ENCODE assay signal across 1 cellular context in genomic region chr1:109371271-109371739, GRCh38.
TF ChIP-seq lines count a peak whose summit lies in the region.

No MANE protein-coding gene starts in this region.

TF ChIP-seq in K562, 482 proteins besides CTCF, POLR2A, EP300 and RAD21 (continued from another document):
- TF ChIP-seq HMBOX1 (IDR thresholded peaks at IDR 0.05) (0 out of 2 replicates have a peak, but pooled peaks have one; percentile 27), ZNF589 (CRISPR knock-in tag; IDR thresholded peaks at IDR 0.05; ENCODE audit: low read depth) (peak; percentile 41; the same call in 1 of the 2 replicates), CEBPG (CRISPR knock-in tag; IDR thresholded peaks at IDR 0.05) (no peak), CEBPG (tag; conservative IDR thresholded peaks at IDR 0.05 in 1 of 2, IDR thresholded peaks at IDR 0.05 in 1 of 2) (peak in 1 of 2 experiments; percentile 45; a peak in 3 of 4 replicates), NRF1 (conservative IDR thresholded peaks at IDR 0.05 in 1 of 2, IDR thresholded peaks at IDR 0.05 in 1 of 2) (no peak), CHD2 (IDR thresholded peaks at IDR 0.05; ENCODE audit: low read depth, low read length) (no peak), BACH1 (tag; IDR thresholded peaks at IDR 0.05) (peak; percentile 41; the same call in 1 of the 2 replicates), U2AF2 (optimal IDR thresholded peaks at IDR 0.05; ENCODE audit: low read depth, low read length) (no peak), ZNF3 (CRISPR knock-in tag; IDR thresholded peaks at IDR 0.05) (no peak), CTBP1 (IDR thresholded peaks at IDR 0.05; ENCODE audit: borderline replicate concordance) (peak; percentile 58; the same call in 1 of the 2 replicates), HMGN3 (IDR thresholded peaks at IDR 0.05; ENCODE audit: borderline replicate concordance, extremely low read depth, insufficient read length, low read depth, low read length) (no peak), TFAP4 (CRISPR knock-in tag; IDR thresholded peaks at IDR 0.05; ENCODE audit: borderline replicate concordance) (no peak), ARID2 (IDR thresholded peaks at IDR 0.05) (no peak), RBM39 (optimal IDR thresholded peaks at IDR 0.05; ENCODE audit: low read depth, low read length) (no peak), ELK3 (CRISPR knock-in tag; IDR thresholded peaks at IDR 0.05) (no peak), SNIP1 (IDR thresholded peaks at IDR 0.05; ENCODE audit: low read depth) (no peak), ZNF140 (CRISPR knock-in tag; IDR thresholded peaks at IDR 0.05) (no peak), SMARCA5 (IDR thresholded peaks at IDR 0.05) (no peak), UBTF (IDR thresholded peaks at IDR 0.05; ENCODE audit: borderline replicate concordance in 1 of 2, low read depth in 2 of 2, low read length in 2 of 2) (no peak), PRDM10 (IDR thresholded peaks at IDR 0.05; ENCODE audit: partially characterized antibody) (no peak), SIN3A (IDR thresholded peaks at IDR 0.05; ENCODE audit: borderline replicate concordance in 2 of 2, control insufficient read depth in 1 of 2, low read depth in 2 of 2, low read length in 2 of 2) (no peak), ZNF445 (CRISPR knock-in tag; IDR thresholded peaks at IDR 0.05; ENCODE audit: low read depth) (no peak), WHSC1 (IDR thresholded peaks at IDR 0.05; ENCODE audit: low read length) (no peak), LCOR (CRISPR knock-in tag; IDR thresholded peaks at IDR 0.05) (peak; percentile 25; the same call in 1 of the 2 replicates), ZNF232 (CRISPR knock-in tag; IDR thresholded peaks at IDR 0.05) (no peak), ZNF76 (CRISPR knock-in tag; IDR thresholded peaks at IDR 0.05; ENCODE audit: borderline replicate concordance) (no peak), THAP12 (CRISPR knock-in tag; IDR thresholded peaks at IDR 0.05) (no peak), TFE3 (CRISPR knock-in tag; IDR thresholded peaks at IDR 0.05) (no peak)
